In the genomic region with DNA sequence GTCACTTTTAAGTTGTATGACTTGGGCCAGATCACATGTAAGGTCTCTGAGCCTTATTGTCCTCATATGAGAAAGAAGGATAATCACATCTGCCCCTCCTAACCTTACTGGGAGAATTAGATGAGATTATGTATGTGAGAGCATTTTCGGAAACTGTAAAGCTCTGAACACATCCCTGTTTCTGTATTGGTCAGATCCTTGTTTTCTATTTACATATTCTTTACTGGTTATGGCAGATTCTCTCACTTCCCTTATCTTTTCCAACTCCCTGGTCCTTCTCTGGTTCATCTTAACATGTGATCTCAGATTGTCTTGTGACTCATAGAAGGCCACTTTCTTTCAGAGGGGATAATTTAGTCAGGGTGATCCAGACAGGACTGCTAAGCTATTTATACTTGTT, we compare ENCODE assay signal across 1 cellular context.
TF ChIP-seq lines count a peak whose summit lies in the region.

No MANE protein-coding gene starts in this region.

TF ChIP-seq in IMR-90, 13 proteins besides CTCF, POLR2A, EP300 and RAD21:
- TF ChIP-seq MAZ (IDR thresholded peaks at IDR 0.05; ENCODE audit: borderline replicate concordance, low read depth, low read length) = no peak
- TF ChIP-seq RFX5 (IDR thresholded peaks at IDR 0.05; ENCODE audit: low read depth, low read length) = no peak
- TF ChIP-seq RCOR1 (IDR thresholded peaks at IDR 0.05; ENCODE audit: insufficient replicate concordance, low read length) = no peak
- TF ChIP-seq, protein P1, sequence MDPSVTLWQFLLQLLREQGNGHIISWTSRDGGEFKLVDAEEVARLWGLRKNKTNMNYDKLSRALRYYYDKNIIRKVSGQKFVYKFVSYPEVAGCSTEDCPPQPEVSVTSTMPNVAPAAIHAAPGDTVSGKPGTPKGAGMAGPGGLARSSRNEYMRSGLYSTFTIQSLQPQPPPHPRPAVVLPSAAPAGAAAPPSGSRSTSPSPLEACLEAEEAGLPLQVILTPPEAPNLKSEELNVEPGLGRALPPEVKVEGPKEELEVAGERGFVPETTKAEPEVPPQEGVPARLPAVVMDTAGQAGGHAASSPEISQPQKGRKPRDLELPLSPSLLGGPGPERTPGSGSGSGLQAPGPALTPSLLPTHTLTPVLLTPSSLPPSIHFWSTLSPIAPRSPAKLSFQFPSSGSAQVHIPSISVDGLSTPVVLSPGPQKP (IDR thresholded peaks at IDR 0.05; ENCODE audit: borderline replicate concordance, low read depth, low read length) = no peak
- TF ChIP-seq SMC3 (IDR thresholded peaks at IDR 0.05; ENCODE audit: low read depth, low read length) = no peak
- TF ChIP-seq FOS (IDR thresholded peaks at IDR 0.05; ENCODE audit: low read depth, low read length) = no peak
- TF ChIP-seq MAFK (IDR thresholded peaks at IDR 0.05; ENCODE audit: low read depth, low read length) = no peak
- no peak for TF ChIP-seq NFE2L2 (IDR thresholded peaks at IDR 0.05; ENCODE audit: low read depth, low read length)
- no peak for TF ChIP-seq CEBPB (IDR thresholded peaks at IDR 0.05; ENCODE audit: low read depth, low read length)
- no peak for TF ChIP-seq CHD1 (IDR thresholded peaks at IDR 0.05; ENCODE audit: low read depth, low read length)
- no peak for TF ChIP-seq BHLHE40 (IDR thresholded peaks at IDR 0.05; ENCODE audit: low read depth, low read length)
- no peak for TF ChIP-seq MXI1 (IDR thresholded peaks at IDR 0.05; ENCODE audit: borderline replicate concordance, low read depth, low read length)
- TF ChIP-seq, protein P2, sequence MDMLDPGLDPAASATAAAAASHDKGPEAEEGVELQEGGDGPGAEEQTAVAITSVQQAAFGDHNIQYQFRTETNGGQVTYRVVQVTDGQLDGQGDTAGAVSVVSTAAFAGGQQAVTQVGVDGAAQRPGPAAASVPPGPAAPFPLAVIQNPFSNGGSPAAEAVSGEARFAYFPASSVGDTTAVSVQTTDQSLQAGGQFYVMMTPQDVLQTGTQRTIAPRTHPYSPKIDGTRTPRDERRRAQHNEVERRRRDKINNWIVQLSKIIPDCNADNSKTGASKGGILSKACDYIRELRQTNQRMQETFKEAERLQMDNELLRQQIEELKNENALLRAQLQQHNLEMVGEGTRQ (IDR thresholded peaks at IDR 0.05; ENCODE audit: low read depth, low read length) = no peak
